Comparison of ENCODE assay signal across 8 cellular contexts in the genomic region with DNA sequence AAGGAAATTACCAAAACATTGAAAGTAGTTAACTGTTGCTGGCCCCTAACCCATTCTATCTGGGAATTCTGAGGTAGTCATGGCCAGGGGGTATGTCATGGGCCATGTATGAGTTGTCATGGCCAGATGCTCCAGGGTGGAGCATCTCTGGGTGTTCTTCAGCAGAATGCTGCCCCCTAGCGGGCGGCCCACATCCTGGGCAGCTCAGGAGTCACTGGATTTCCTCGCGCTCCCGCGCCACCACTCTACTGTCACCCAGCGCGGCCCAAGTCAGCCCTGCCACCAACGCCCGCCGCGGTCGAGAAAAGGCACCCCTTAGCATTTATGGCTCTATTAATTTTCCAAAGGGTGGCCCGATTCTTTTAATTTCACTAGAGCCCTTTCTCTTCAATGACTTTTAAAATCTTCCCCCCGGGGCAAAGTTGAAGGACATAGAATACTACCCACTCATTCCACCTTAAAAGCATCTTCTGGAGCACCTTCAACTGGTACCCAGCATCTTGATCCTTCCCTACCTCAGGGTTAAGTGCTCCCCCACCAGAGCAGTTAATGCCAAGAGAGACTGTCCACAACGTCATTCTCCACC. TPM values are rescaled to one million over a fixed set of nuclear protein-coding genes. Genes with fewer than 3 reads are reported as not detected.
DNase-seq lines count a peak whose midpoint lies in the region; ATAC-seq and TF ChIP-seq lines count a peak whose summit lies in the region.

No MANE protein-coding gene starts in this region.

- ATAC-seq in GM18909 (IDR thresholded peaks at IDR 0.05; ENCODE audit: poor library complexity, unreplicated experiment) (peak; percentile 86), HG03097 (IDR thresholded peaks at IDR 0.05; ENCODE audit: low FRiP score, unreplicated experiment) (peak; percentile 58)

- no peak overlapping the region for H3K27ac ChIP-seq in OCI-LY3 (ENCODE audit: low read length)

- no peaks in the 10 kb centered on the region for H4K20me1 ChIP-seq in OCI-LY3 (ENCODE audit: insufficient read depth, low read length)

- H2AFZ ChIP-seq in OCI-LY3 (ENCODE audit: low read depth, low read length): no peak overlapping the region

- DNase-seq in AG08396 (ENCODE audit: low spot score): peak; percentile 59
- DNase-seq in activated effector memory CD4-positive, alpha-beta T cell treated with Interleukin-2 at 50 U/mL for 16 hours: peak; percentile 52
- peak; percentile 83 for DNase-seq in cardiac septum (ENCODE audit: low spot score)
- DNase-seq in stimulated activated CD4-positive, alpha-beta T cell treated with anti-CD3 and anti-CD28 coated beads, Interleukin-1b, Interleukin-23, amount 100 ng/mL, for 48 hours: peak; percentile 64
- DNase-seq in glomerular visceral epithelial cell (ENCODE audit: extremely low spot score): no peak

- TF ChIP-seq CTCF in OCI-LY3 (IDR thresholded peaks at IDR 0.05; ENCODE audit: low read depth, low read length): peak; percentile 78

- peak overlapping the region; percentile 32 for H3K4me3 ChIP-seq in OCI-LY3 (ENCODE audit: low read length)

- H3K79me2 ChIP-seq in OCI-LY3 (ENCODE audit: low read length): no peaks in the 10 kb centered on the region

- H3K9ac ChIP-seq in OCI-LY3 (ENCODE audit: low read length): no peak overlapping the region

- H3K4me1 ChIP-seq in OCI-LY3 (ENCODE audit: low read length): 0 out of 2 replicates have a peak, but pooled peaks cover 3% of the 10 kb centered on the region

- intact Hi-C loops in cardiac septum (cut with DNase I): no loop called here

- peak overlapping the region; percentile 54 for H3K4me2 ChIP-seq in OCI-LY3 (ENCODE audit: low read length)

- H3K27me3 ChIP-seq in OCI-LY3 (ENCODE audit: low read depth, low read length): peaks cover 46% of the 10 kb centered on the region

- H3K9me3 ChIP-seq in OCI-LY3 (ENCODE audit: insufficient read depth, low read length): no peaks in the 10 kb centered on the region

- no peaks in the 10 kb centered on the region for H3K36me3 ChIP-seq in OCI-LY3 (replicated peaks; ENCODE audit: low read depth, low read length)

RNA-seq across cellular contexts. Expression of a gene that starts 41.6 kb away (rescaled TPM):
- 74.7 TPM for total RNA-seq in cardiac septum
